In genomic region chr10:78302989-78303854, GRCh38 we compare ENCODE assay signal across 1 cellular context.
TF ChIP-seq lines count a peak whose summit lies in the region.

No MANE protein-coding gene starts in this region.

TF ChIP-seq in HepG2, 621 proteins besides CTCF, POLR2A, EP300 and RAD21 (continued from another document and continues in another):
- TF ChIP-seq ARID4A (CRISPR knock-in tag; IDR thresholded peaks at IDR 0.05; ENCODE audit: borderline replicate concordance): peak; percentile 78; the same call in 1 of the 2 replicates
- peak; percentile 92 for TF ChIP-seq MEIS2 (CRISPR knock-in tag; IDR thresholded peaks at IDR 0.05)
- peak in 1 of 2 experiments; percentile 80; a peak in 2 of 4 replicates for TF ChIP-seq KLF16 (CRISPR knock-in tag; IDR thresholded peaks at IDR 0.05)
- TF ChIP-seq MTERF4 (CRISPR knock-in tag; IDR thresholded peaks at IDR 0.05): peak; percentile 69
- peak; percentile 90 for TF ChIP-seq ZNF687 (CRISPR knock-in tag; IDR thresholded peaks at IDR 0.05)
- TF ChIP-seq TOE1 (CRISPR knock-in tag; IDR thresholded peaks at IDR 0.05): no peak
- TF ChIP-seq ZNF614 (CRISPR knock-in tag; IDR thresholded peaks at IDR 0.05; ENCODE audit: borderline replicate concordance): no peak
- 0 out of 2 replicates have a peak, but pooled peaks have one; percentile 74 for TF ChIP-seq FOXC1 (CRISPR knock-in tag; IDR thresholded peaks at IDR 0.05; ENCODE audit: borderline replicate concordance)
- no peak for TF ChIP-seq CBX2 (IDR thresholded peaks at IDR 0.05; ENCODE audit: low read depth, low read length)
- no peak for TF ChIP-seq CBX2 (CRISPR knock-in tag; IDR thresholded peaks at IDR 0.05; ENCODE audit: low read depth)
- no peak for TF ChIP-seq RBM39 (IDR thresholded peaks at IDR 0.05; ENCODE audit: low read depth, low read length, poor library complexity, severe bottlenecking)
- peak; percentile 56; the same call in 1 of the 2 replicates for TF ChIP-seq NCOA1 (CRISPR knock-in tag; IDR thresholded peaks at IDR 0.05)
- peak; percentile 83 for TF ChIP-seq CSRNP1 (CRISPR knock-in tag; IDR thresholded peaks at IDR 0.05)
- peak; percentile 43; the same call in 1 of the 2 replicates for TF ChIP-seq ETV6 (CRISPR knock-in tag; conservative IDR thresholded peaks at IDR 0.05)
- TF ChIP-seq ZBTB1 (CRISPR knock-in tag; IDR thresholded peaks at IDR 0.05; ENCODE audit: borderline replicate concordance): no peak
- peak; percentile 44; the same call in 1 of the 2 replicates for TF ChIP-seq RXRA (CRISPR knock-in tag; IDR thresholded peaks at IDR 0.05)
- TF ChIP-seq REPIN1 (CRISPR knock-in tag; IDR thresholded peaks at IDR 0.05; ENCODE audit: borderline replicate concordance, low read depth): peak; percentile 83
- no peak; the same call in 1 of the 2 replicates for TF ChIP-seq ZHX1 (CRISPR knock-in tag; IDR thresholded peaks at IDR 0.05; ENCODE audit: low read depth)
- TF ChIP-seq KAT8 (CRISPR knock-in tag; IDR thresholded peaks at IDR 0.05): peak; percentile 51
- peak; percentile 79 for TF ChIP-seq THAP11 (CRISPR knock-in tag; IDR thresholded peaks at IDR 0.05)
- no peak for TF ChIP-seq GATAD2A (CRISPR knock-in tag; IDR thresholded peaks at IDR 0.05)
- TF ChIP-seq ZNF24 (IDR thresholded peaks at IDR 0.05): no peak
- no peak for TF ChIP-seq NR1H2 (CRISPR knock-in tag; IDR thresholded peaks at IDR 0.05; ENCODE audit: borderline replicate concordance, low read depth)
- TF ChIP-seq ATF7 (IDR thresholded peaks at IDR 0.05): no peak
- TF ChIP-seq ATF7 (CRISPR knock-in tag; IDR thresholded peaks at IDR 0.05): no peak; the same call in 1 of the 2 replicates
- TF ChIP-seq ZNF772 (CRISPR knock-in tag; IDR thresholded peaks at IDR 0.05): no peak
- 0 out of 2 replicates have a peak, but pooled peaks have one; percentile 63 for TF ChIP-seq KLF6 (CRISPR knock-in tag; IDR thresholded peaks at IDR 0.05)
- peak; percentile 93 for TF ChIP-seq ZGPAT (CRISPR knock-in tag; IDR thresholded peaks at IDR 0.05)
- TF ChIP-seq ZSCAN25 (CRISPR knock-in tag; IDR thresholded peaks at IDR 0.05): peak; percentile 90
- TF ChIP-seq ZBTB2 (CRISPR knock-in tag; IDR thresholded peaks at IDR 0.05; ENCODE audit: low read depth): peak; percentile 86
- peak; percentile 70; the same call in 1 of the 2 replicates for TF ChIP-seq MYC (CRISPR knock-in tag; IDR thresholded peaks at IDR 0.05; ENCODE audit: borderline replicate concordance)
- TF ChIP-seq ZNF710 (CRISPR knock-in tag; IDR thresholded peaks at IDR 0.05; ENCODE audit: borderline replicate concordance): peak; percentile 82; the same call in 1 of the 2 replicates
- peak; percentile 86 for TF ChIP-seq ZNF263 (CRISPR knock-in tag; IDR thresholded peaks at IDR 0.05)
- no peak for TF ChIP-seq MAF1 (CRISPR knock-in tag; IDR thresholded peaks at IDR 0.05; ENCODE audit: borderline replicate concordance)
- peak; percentile 32; the same call in 1 of the 2 replicates for TF ChIP-seq DRAP1 (CRISPR knock-in tag; IDR thresholded peaks at IDR 0.05)
- TF ChIP-seq ELF4 (CRISPR knock-in tag; IDR thresholded peaks at IDR 0.05; ENCODE audit: borderline replicate concordance): no peak
- TF ChIP-seq ZNF335 (CRISPR knock-in tag; IDR thresholded peaks at IDR 0.05): no peak
- TF ChIP-seq IKZF1 (IDR thresholded peaks at IDR 0.05): no peak
- 0 out of 2 replicates have a peak, but pooled peaks have one; percentile 35 for TF ChIP-seq SAFB2 (CRISPR knock-in tag; IDR thresholded peaks at IDR 0.05; ENCODE audit: borderline replicate concordance, low read depth)
- peak; percentile 81; the same call in 1 of the 2 replicates for TF ChIP-seq MXD4 (CRISPR knock-in tag; IDR thresholded peaks at IDR 0.05)
- no peak for TF ChIP-seq NFE2 (CRISPR knock-in tag; IDR thresholded peaks at IDR 0.05)
- TF ChIP-seq ZBTB38 (CRISPR knock-in tag; IDR thresholded peaks at IDR 0.05): peak; percentile 78
- TF ChIP-seq ZMYM4 (CRISPR knock-in tag; IDR thresholded peaks at IDR 0.05): peak; percentile 98
- TF ChIP-seq ZKSCAN8 (CRISPR knock-in tag; IDR thresholded peaks at IDR 0.05; ENCODE audit: borderline replicate concordance): no peak
- peak; percentile 53 for TF ChIP-seq ZNF883 (CRISPR knock-in tag; IDR thresholded peaks at IDR 0.05; ENCODE audit: not compliant biosample characterization)
- peak; percentile 79 for TF ChIP-seq SKI (IDR thresholded peaks at IDR 0.05; ENCODE audit: partially characterized antibody)
- TF ChIP-seq ERF (CRISPR knock-in tag; IDR thresholded peaks at IDR 0.05): peak; percentile 96
